Comparison of ENCODE assay signal across 38 cellular contexts in the genomic region with DNA sequence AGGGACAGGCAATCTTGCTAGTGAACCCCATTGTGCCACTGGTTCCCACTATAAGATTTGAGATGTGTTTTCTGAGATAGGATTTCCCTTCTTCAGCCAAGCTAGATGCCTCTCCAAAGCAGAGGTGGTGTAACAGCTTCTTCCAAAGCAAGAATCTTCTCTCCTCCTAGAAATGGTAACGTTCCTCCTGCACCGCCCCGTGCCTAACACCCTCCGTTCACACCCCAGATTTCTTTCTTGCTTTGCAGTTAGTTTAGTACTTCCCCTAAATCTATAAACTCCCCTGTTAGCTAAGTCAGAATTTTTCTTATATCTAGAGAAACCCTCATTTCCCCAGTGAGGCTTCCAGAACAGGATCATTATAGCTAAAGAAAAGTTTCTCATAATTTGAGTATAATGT.
"Had no signal": no experiment of that assay in that cellular context is flagged by ENCODE, and none has a peak within 500 bp of the region (broad histone marks: within the 10 kb centered on the region; RNA-seq: fewer than 3 reads in every experiment).

No MANE protein-coding gene starts in this region.

- H3K27me3 ChIP-seq: adrenal gland, ascending aorta, body of pancreas, brain microvascular endothelial cell, breast epithelium, cardiac muscle cell had no signal

- ATAC-seq: activated naive CD4-positive, alpha-beta T cell treated with anti-CD3 and anti-CD28 coated beads, Interleukin-2, amount 50 U/mL, for 72 hours; activated naive CD8-positive, alpha-beta T cell treated with anti-CD3 and anti-CD28 coated beads, Interleukin-2, amount 50 U/mL, for 24 hours; activated T-cell treated with anti-CD3 and anti-CD28 coated beads, Interleukin-2, amount 50 U/mL, for 4 hours; activated T-cell treated with anti-CD3 and anti-CD28 coated beads, Interleukin-2, amount 50 U/mL, for 72 hours; activated T-helper 17 cell treated with anti-CD3 and anti-CD28 coated beads, Interleukin-2, amount 50 U/mL, for 72 hours; body of pancreas had no signal

- H3K27me3 Mint-ChIP-seq: activated naive CD4-positive, alpha-beta T cell treated with anti-CD3 and anti-CD28 coated beads, Interleukin-2, amount 10 ng/mL, durations not matched to agents 7 days and 5 days; activated naive CD4-positive, alpha-beta T cell treated with anti-CD3 and anti-CD28 coated beads, Interleukin-2, amount 50 U/mL, for 24 hours; activated naive CD8-positive, alpha-beta T cell; activated naive CD8-positive, alpha-beta T cell treated with anti-CD3 and anti-CD28 coated beads for 36 hours; activated naive CD8-positive, alpha-beta T cell treated with anti-CD3 and anti-CD28 coated beads, Interleukin-2, amount 50 U/mL, for 24 hours; activated T-cell treated with anti-CD3 and anti-CD28 coated beads, Interleukin-2, amount 50 U/mL, for 24 hours; activated T-helper 17 cell treated with anti-CD3 and anti-CD28 coated beads, Interleukin-2, amount 50 U/mL, for 72 hours; brain; central memory CD8-positive, alpha-beta T cell had no signal

- H3K4me1 ChIP-seq: adrenal gland, ascending aorta, body of pancreas, breast epithelium had no signal

- H3K9me3 Mint-ChIP-seq: activated naive CD4-positive, alpha-beta T cell treated with anti-CD3 and anti-CD28 coated beads for 36 hours; activated naive CD4-positive, alpha-beta T cell treated with anti-CD3 and anti-CD28 coated beads, Interleukin-2, amount 10 ng/mL, durations not matched to agents 7 days and 5 days; activated naive CD4-positive, alpha-beta T cell treated with anti-CD3 and anti-CD28 coated beads, Interleukin-2, amount 50 U/mL, for 24 hours; activated naive CD8-positive, alpha-beta T cell treated with anti-CD3 and anti-CD28 coated beads for 36 hours; activated naive CD8-positive, alpha-beta T cell treated with anti-CD3 and anti-CD28 coated beads, Interleukin-2, amount 50 U/mL, for 24 hours; activated T-cell treated with anti-CD3 and anti-CD28 coated beads, Interleukin-2, amount 50 U/mL, for 24 hours; activated T-cell treated with anti-CD3 and anti-CD28 coated beads, Interleukin-2, amount 50 U/mL, for 4 hours; activated T-cell treated with anti-CD3 and anti-CD28 coated beads, Interleukin-2, amount 50 U/mL, for 72 hours; activated T-helper 1 cell treated with anti-CD3 and anti-CD28 coated beads, Interleukin-12 subunit alpha, Interleukin-12 subunit beta, Interleukin-2, Interleukin-4 antibody, amounts not matched to agents 30 ng/mL and 10 ng/mL and 1 ng/mL, durations not matched to agents 14 hours and 24 hours and 36 hours; activated T-helper 17 cell treated with anti-CD3 and anti-CD28 coated beads, Interleukin-2, amount 50 U/mL, for 72 hours; activated T-helper 2 cell treated with anti-CD3 and anti-CD28 coated beads, Interferon-gamma antibody, Interleukin-2, Interleukin-4, amounts not matched to agents 10 μg/mL and 5 μg/mL and 100 μg/mL, durations not matched to agents 14 hours and 24 hours and 36 hours; brain; central memory CD8-positive, alpha-beta T cell had no signal

- H3K27ac ChIP-seq: adrenal gland, ascending aorta, body of pancreas, brain microvascular endothelial cell, breast epithelium, cardiac muscle cell had no signal

- H3K27ac Mint-ChIP-seq: activated naive CD4-positive, alpha-beta T cell treated with anti-CD3 and anti-CD28 coated beads for 36 hours; activated naive CD4-positive, alpha-beta T cell treated with anti-CD3 and anti-CD28 coated beads, Interleukin-2, amount 10 ng/mL, durations not matched to agents 7 days and 5 days; activated naive CD4-positive, alpha-beta T cell treated with anti-CD3 and anti-CD28 coated beads, Interleukin-2, amount 50 U/mL, for 24 hours; activated naive CD4-positive, alpha-beta T cell treated with anti-CD3 and anti-CD28 coated beads, Interleukin-2, amount 50 U/mL, for 72 hours; activated naive CD8-positive, alpha-beta T cell; activated naive CD8-positive, alpha-beta T cell treated with anti-CD3 and anti-CD28 coated beads for 36 hours; activated naive CD8-positive, alpha-beta T cell treated with anti-CD3 and anti-CD28 coated beads, Interleukin-2, amount 10 ng/mL, durations not matched to agents 7 days and 5 days; activated naive CD8-positive, alpha-beta T cell treated with anti-CD3 and anti-CD28 coated beads, Interleukin-2, amount 50 U/mL, for 24 hours; activated T-cell treated with anti-CD3 and anti-CD28 coated beads, Interleukin-2, amount 50 U/mL, for 24 hours; activated T-cell treated with anti-CD3 and anti-CD28 coated beads, Interleukin-2, amount 50 U/mL, for 72 hours; activated T-helper 1 cell treated with anti-CD3 and anti-CD28 coated beads, Interleukin-12 subunit alpha, Interleukin-12 subunit beta, Interleukin-2, Interleukin-4 antibody, amounts not matched to agents 30 ng/mL and 10 ng/mL and 1 ng/mL, durations not matched to agents 14 hours and 24 hours and 36 hours; activated T-helper 17 cell treated with anti-CD3 and anti-CD28 coated beads, Interleukin-2, amount 50 U/mL, for 72 hours; activated T-helper 2 cell treated with anti-CD3 and anti-CD28 coated beads, Interferon-gamma antibody, Interleukin-2, Interleukin-4, amounts not matched to agents 10 μg/mL and 5 μg/mL and 100 μg/mL, durations not matched to agents 14 hours and 24 hours and 36 hours; brain had no signal

- H3K36me3 Mint-ChIP-seq: activated naive CD4-positive, alpha-beta T cell treated with anti-CD3 and anti-CD28 coated beads, Interleukin-2, amount 10 ng/mL, durations not matched to agents 7 days and 5 days; activated naive CD4-positive, alpha-beta T cell treated with anti-CD3 and anti-CD28 coated beads, Interleukin-2, amount 50 U/mL, for 24 hours; activated naive CD4-positive, alpha-beta T cell treated with anti-CD3 and anti-CD28 coated beads, Interleukin-2, amount 50 U/mL, for 72 hours; activated naive CD8-positive, alpha-beta T cell; activated naive CD8-positive, alpha-beta T cell treated with anti-CD3 and anti-CD28 coated beads for 36 hours; activated naive CD8-positive, alpha-beta T cell treated with anti-CD3 and anti-CD28 coated beads, Interleukin-2, amount 10 ng/mL, durations not matched to agents 7 days and 5 days; brain had no signal

- H3K36me3 ChIP-seq: adrenal gland, ascending aorta, brain microvascular endothelial cell, breast epithelium, cardiac muscle cell had no signal

- H3K9me3 ChIP-seq: adrenal gland, ascending aorta, body of pancreas, breast epithelium had no signal

- H3K4me1 Mint-ChIP-seq: activated naive CD4-positive, alpha-beta T cell treated with anti-CD3 and anti-CD28 coated beads, Interleukin-2, amount 50 U/mL, for 24 hours; activated T-helper 17 cell treated with anti-CD3 and anti-CD28 coated beads, Interleukin-2, amount 50 U/mL, for 72 hours; brain; central memory CD8-positive, alpha-beta T cell had no signal

- H3K4me3 ChIP-seq: adrenal gland, ascending aorta, body of pancreas, breast epithelium, cardiac muscle cell had no signal

- H3K4me3 Mint-ChIP-seq: activated naive CD4-positive, alpha-beta T cell treated with anti-CD3 and anti-CD28 coated beads for 36 hours; activated naive CD4-positive, alpha-beta T cell treated with anti-CD3 and anti-CD28 coated beads, Interleukin-2, amount 10 ng/mL, durations not matched to agents 7 days and 5 days; activated naive CD4-positive, alpha-beta T cell treated with anti-CD3 and anti-CD28 coated beads, Interleukin-2, amount 50 U/mL, for 24 hours; activated naive CD8-positive, alpha-beta T cell; activated naive CD8-positive, alpha-beta T cell treated with anti-CD3 and anti-CD28 coated beads for 36 hours; activated naive CD8-positive, alpha-beta T cell treated with anti-CD3 and anti-CD28 coated beads, Interleukin-2, amount 10 ng/mL, durations not matched to agents 7 days and 5 days; activated naive CD8-positive, alpha-beta T cell treated with anti-CD3 and anti-CD28 coated beads, Interleukin-2, amount 50 U/mL, for 24 hours; activated T-cell treated with anti-CD3 and anti-CD28 coated beads, Interleukin-2, amount 50 U/mL, for 24 hours; activated T-cell treated with anti-CD3 and anti-CD28 coated beads, Interleukin-2, amount 50 U/mL, for 4 hours; activated T-cell treated with anti-CD3 and anti-CD28 coated beads, Interleukin-2, amount 50 U/mL, for 72 hours; activated T-helper 1 cell treated with anti-CD3 and anti-CD28 coated beads, Interleukin-12 subunit alpha, Interleukin-12 subunit beta, Interleukin-2, Interleukin-4 antibody, amounts not matched to agents 30 ng/mL and 10 ng/mL and 1 ng/mL, durations not matched to agents 14 hours and 24 hours and 36 hours; activated T-helper 17 cell treated with anti-CD3 and anti-CD28 coated beads, Interleukin-2, amount 50 U/mL, for 72 hours; brain; central memory CD8-positive, alpha-beta T cell had no signal

- DNase-seq: activated effector memory CD4-positive, alpha-beta T cell treated with anti-CD3 and anti-CD28 coated beads, Interleukin-2, amount 50 U/mL, for 16 hours; activated effector memory CD4-positive, alpha-beta T cell treated with Interleukin-2 at 50 U/mL for 16 hours; activated gamma-delta T cell; activated gamma-delta T cell treated with Interleukin-2 at 50 U/mL for 16 hours; activated naive CD4-positive, alpha-beta T cell; activated naive CD4-positive, alpha-beta T cell treated with anti-CD3 and anti-CD28 coated beads for 36 hours; activated naive CD4-positive, alpha-beta T cell treated with anti-CD3 and anti-CD28 coated beads, Interleukin-2, amount 10 ng/mL, durations not matched to agents 7 days and 5 days; activated naive CD4-positive, alpha-beta T cell treated with anti-CD3 and anti-CD28 coated beads, Interleukin-2, amount 50 U/mL, for 16 hours; activated naive CD4-positive, alpha-beta T cell treated with Interleukin-2 at 50 U/mL for 16 hours; activated naive CD8-positive, alpha-beta T cell treated with anti-CD3 and anti-CD28 coated beads for 36 hours; activated naive CD8-positive, alpha-beta T cell treated with anti-CD3 and anti-CD28 coated beads, Interleukin-2, amount 10 ng/mL, durations not matched to agents 7 days and 5 days; activated naive CD8-positive, alpha-beta T cell treated with anti-CD3 and anti-CD28 coated beads, Interleukin-2, amount 50 U/mL, for 24 hours; activated T-cell treated with anti-CD3 and anti-CD28 coated beads for 4 hours; activated T-cell treated with anti-CD3 and anti-CD28 coated beads, Interleukin-2, amount 50 U/mL, for 1 hour; activated T-cell treated with anti-CD3 and anti-CD28 coated beads, Interleukin-2, amount 50 U/mL, for 24 hours; activated T-cell treated with anti-CD3 and anti-CD28 coated beads, Interleukin-2, amount 50 U/mL, for 4 hours; activated T-cell treated with anti-CD3 and anti-CD28 coated beads, Interleukin-2, amount 50 U/mL, for 48 hours; activated T-cell treated with anti-CD3 and anti-CD28 coated beads, Interleukin-2, amount 50 U/mL, for 72 hours; adrenal gland; amniotic stem cell; amygdala; aorta; body of pancreas; brain microvascular endothelial cell; caudate nucleus; central memory CD4-positive, alpha-beta T cell; cerebellar nuclear complex had no signal
